In the genomic region with DNA sequence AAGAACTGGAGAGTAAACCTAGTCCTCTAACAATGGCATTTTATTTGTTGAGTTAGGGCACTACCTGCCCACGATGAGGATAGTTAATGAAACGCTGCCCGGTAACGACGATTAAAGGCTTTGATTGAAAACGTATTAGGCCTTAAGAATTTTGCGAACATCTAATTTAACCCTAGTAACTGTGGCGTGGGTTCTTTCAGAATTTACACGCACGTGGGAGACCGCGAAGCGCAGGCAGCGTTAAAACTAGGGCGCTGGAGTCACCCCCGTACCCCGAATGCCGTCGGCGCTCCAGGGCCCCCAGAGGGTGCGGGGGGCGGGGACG, we compare ENCODE assay signal across 8 cellular contexts. TPM values are rescaled to one million over a fixed set of nuclear protein-coding genes. Genes with fewer than 3 reads are reported as not detected.
A peak's percentile ranks its signal among the peaks of the same experiment; 100 is the strongest.
DNase-seq lines count a peak whose midpoint lies in the region; ATAC-seq, FAIRE-seq and TF ChIP-seq lines count a peak whose summit lies in the region.

No MANE protein-coding gene starts in this region.

- H3K79me2 ChIP-seq in HepG2 (ENCODE audit: insufficient read depth, low read length) = peaks cover 39% of the 10 kb centered on the region

- H2AFZ ChIP-seq in HepG2 (ENCODE audit: low read length) = no peak overlapping the region

- H3K27ac ChIP-seq in body of pancreas (peak overlapping the region; percentile 94 to 99 (median 96)), HepG2 (ENCODE audit: extremely low read length, insufficient read depth, low read length) (peak overlapping the region; percentile 94), tibial artery (peak overlapping the region; percentile 96 to 98)

- H3K9me3 ChIP-seq in body of pancreas = no peaks in the 10 kb centered on the region
- no peaks in the 10 kb centered on the region for H3K9me3 ChIP-seq in HepG2 (ENCODE audit: low read length)
- H3K9me3 ChIP-seq in tibial artery = no peaks in the 10 kb centered on the region

- CTCF ChIA-PET in HepG2 (lab: Yijun Ruan, JAX; ENCODE audit: low intra/inter-chr PET ratio, low total read pairs) = no interaction called here

- ATAC-seq in body of pancreas = no peak
- ATAC-seq in HepG2 = no peak
- no peak for ATAC-seq in HG02870 (IDR thresholded peaks at IDR 0.05; ENCODE audit: unreplicated experiment)

- DNase-seq in activated T-cell treated with anti-CD3 and anti-CD28 coated beads, Interleukin-2, amount 50 U/mL, for 24 hours = no peak
- DNase-seq in activated T-cell treated with anti-CD3 and anti-CD28 coated beads for 4 hours (no peak), body of pancreas (no peak), HepG2 (ENCODE audit: low spot score) (no peak), tibial artery (no peak), NCI-H146 (lab: John Stamatoyannopoulos, UW) (no peak)

- no peaks in the 10 kb centered on the region for H3K27me3 Mint-ChIP-seq in activated T-cell treated with anti-CD3 and anti-CD28 coated beads, Interleukin-2, amount 50 U/mL, for 24 hours
- no peaks in the 10 kb centered on the region for H3K27me3 Mint-ChIP-seq in IgD-negative memory B cell

- peaks cover 25% of the 10 kb centered on the region for H3K4me1 ChIP-seq in body of pancreas
- peaks cover 32% of the 10 kb centered on the region for H3K4me1 ChIP-seq in HepG2 (ENCODE audit: insufficient read depth, low read length)
- peaks cover 0 to 31% (median 13%) of the 10 kb centered on the region in 4 donors for H3K4me1 ChIP-seq in tibial artery

- H3K36me3 Mint-ChIP-seq in activated T-cell treated with anti-CD3 and anti-CD28 coated beads, Interleukin-2, amount 50 U/mL, for 24 hours (ENCODE audit: low read depth) = peaks cover 35% of the 10 kb centered on the region
- peaks cover 2% of the 10 kb centered on the region for H3K36me3 Mint-ChIP-seq in IgD-negative memory B cell

- BruUV-seq in HepG2 (replicated peaks; lab: Mats Ljungman, UMichigan) = no TSS peak

- TF ChIP-seq RAD21 in HepG2 (CRISPR knock-in tag; IDR thresholded peaks at IDR 0.05) = no peak

- H3K4me2 ChIP-seq in HepG2 (ENCODE audit: low read depth, low read length) = peak overlapping the region; percentile 87

- peak overlapping the region; percentile 93 for H3K9ac ChIP-seq in HepG2 (ENCODE audit: insufficient read depth, low read depth, low read length)

- WGBS in body of pancreas, 2 donors = 1% methylated on average over 23 of the region's 23 CpGs
- 69% methylated on average over 14 of the region's 23 CpGs for WGBS in HepG2 (ENCODE audit: low lambda C conversion rate)

- H3K27me3 ChIP-seq in body of pancreas (no peaks in the 10 kb centered on the region), HepG2 (ENCODE audit: control insufficient read depth in 1 of 2, insufficient read depth in 2 of 2, low read length in 2 of 2) (no peaks in the 10 kb centered on the region; a peak in 1 of 5 replicates), tibial artery (peaks cover 0 to 1% of the 10 kb centered on the region in 2 donors)

- POLR2A ChIA-PET in HepG2 (lab: Yijun Ruan, JAX) = interaction anchor here (1.3 to 1.5 kb wide), 3 partner anchors 13 to 251 kb away, joined by 4 to 5 read pairs (median 4); no protein-coding TSS in a partner anchor

- no peak for FAIRE-seq in HepG2 (lab: Jason Lieb, UNC)

- no peak for TF ChIP-seq POLR2A in body of pancreas (IDR thresholded peaks at IDR 0.05)
- no peak for TF ChIP-seq POLR2A in HepG2 (IDR thresholded peaks at IDR 0.05; ENCODE audit: insufficient read depth in 1 of 2, low read depth in 2 of 2, low read length in 2 of 2)

- H3K9me3 Mint-ChIP-seq in activated T-cell treated with anti-CD3 and anti-CD28 coated beads, Interleukin-2, amount 50 U/mL, for 24 hours = no peaks in the 10 kb centered on the region
- peaks cover 0 to 2% (median 0%) of the 10 kb centered on the region in 3 donors for H3K9me3 Mint-ChIP-seq in IgD-negative memory B cell

- intact Hi-C loops in body of pancreas (cut with DNase I) (no loop called here), HepG2 (cut with micrococcal nuclease; ENCODE audit: unreplicated experiment) (loop anchor here (2.0 kb wide), 1 partner anchor 82 kb away; no protein-coding TSS in a partner anchor), tibial artery (cut with DNase I; ENCODE audit: low total_unique reads) (loop anchor here (5.0 kb wide), 1 partner anchor 82 kb away; a partner anchor contains a TSS)

- H3K36me3 ChIP-seq in body of pancreas (replicated peaks in 1 of 2; ENCODE audit: insufficient read depth in 1 of 2, low read depth in 2 of 2) (no peaks in the 10 kb centered on the region), HepG2 (replicated peaks in 1 of 2; ENCODE audit: control insufficient read depth in 1 of 2, insufficient read depth in 2 of 2, low read length in 2 of 2) (no peaks in the 10 kb centered on the region; a peak in 2 of 5 replicates), tibial artery (no peaks in the 10 kb centered on the region)

- H4K20me1 ChIP-seq in HepG2 (ENCODE audit: insufficient read depth, low read length) = peaks cover 31% of the 10 kb centered on the region

- peak overlapping the region; percentile 97 for H3K4me3 Mint-ChIP-seq in activated T-cell treated with anti-CD3 and anti-CD28 coated beads, Interleukin-2, amount 50 U/mL, for 24 hours
- peak overlapping the region; percentile 93 to 99 (median 98) for H3K4me3 Mint-ChIP-seq in IgD-negative memory B cell

- peaks cover 42% of the 10 kb centered on the region for H3K4me1 Mint-ChIP-seq in activated T-cell treated with anti-CD3 and anti-CD28 coated beads, Interleukin-2, amount 50 U/mL, for 24 hours (ENCODE audit: low read depth)
- peaks cover 23 to 34% (median 29%) of the 10 kb centered on the region in 3 donors for H3K4me1 Mint-ChIP-seq in IgD-negative memory B cell

- in situ Hi-C loops in HepG2 (cut with HindIII; ENCODE audit: extremely low pct_ligation_motif_present, low pct_unique_long_range_greater_than_20kb) = no loop called here

- peak overlapping the region; percentile 97 for H3K27ac Mint-ChIP-seq in activated T-cell treated with anti-CD3 and anti-CD28 coated beads, Interleukin-2, amount 50 U/mL, for 24 hours
- H3K27ac Mint-ChIP-seq in IgD-negative memory B cell = peak overlapping the region; percentile 98 to 99 (median 98)

- H3K4me3 ChIP-seq in body of pancreas = peak overlapping the region; percentile 88 to 89
- peak overlapping the region; percentile 88 to 91 (median 89) for H3K4me3 ChIP-seq in HepG2 (replicated peaks in 1 of 3; ENCODE audit: insufficient read depth in 1 of 3, low read depth in 2 of 3, low read length in 3 of 3)
- H3K4me3 ChIP-seq in tibial artery = peak overlapping the region; percentile 83 to 94

- TF ChIP-seq EP300 in HepG2 (IDR thresholded peaks at IDR 0.05; ENCODE audit: low read depth in 2 of 2, low read length in 2 of 2) (no peak), HepG2 (CRISPR knock-in tag; IDR thresholded peaks at IDR 0.05; ENCODE audit: borderline replicate concordance) (no peak)

- TF ChIP-seq CTCF in body of pancreas (IDR thresholded peaks at IDR 0.05) (no peak), HepG2 (CRISPR knock-in tag; IDR thresholded peaks at IDR 0.05) (no peak), tibial artery (IDR thresholded peaks at IDR 0.05) (no peak)

TF ChIP-seq in HepG2, 621 proteins besides CTCF, POLR2A, EP300 and RAD21 (continues in another document):
- peak; percentile 24 for TF ChIP-seq ZEB1 (IDR thresholded peaks at IDR 0.05; ENCODE audit: insufficient replicate concordance, low read depth)
- TF ChIP-seq, protein P1, sequence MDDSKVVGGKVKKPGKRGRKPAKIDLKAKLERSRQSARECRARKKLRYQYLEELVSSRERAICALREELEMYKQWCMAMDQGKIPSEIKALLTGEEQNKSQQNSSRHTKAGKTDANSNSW (CRISPR knock-in tag; IDR thresholded peaks at IDR 0.05; ENCODE audit: borderline replicate concordance) = 0 out of 2 replicates have a peak, but pooled peaks have one; percentile 26
- TF ChIP-seq ZC3H4 (CRISPR knock-in tag; IDR thresholded peaks at IDR 0.05; ENCODE audit: borderline replicate concordance) = no peak
- TF ChIP-seq, protein P2, sequence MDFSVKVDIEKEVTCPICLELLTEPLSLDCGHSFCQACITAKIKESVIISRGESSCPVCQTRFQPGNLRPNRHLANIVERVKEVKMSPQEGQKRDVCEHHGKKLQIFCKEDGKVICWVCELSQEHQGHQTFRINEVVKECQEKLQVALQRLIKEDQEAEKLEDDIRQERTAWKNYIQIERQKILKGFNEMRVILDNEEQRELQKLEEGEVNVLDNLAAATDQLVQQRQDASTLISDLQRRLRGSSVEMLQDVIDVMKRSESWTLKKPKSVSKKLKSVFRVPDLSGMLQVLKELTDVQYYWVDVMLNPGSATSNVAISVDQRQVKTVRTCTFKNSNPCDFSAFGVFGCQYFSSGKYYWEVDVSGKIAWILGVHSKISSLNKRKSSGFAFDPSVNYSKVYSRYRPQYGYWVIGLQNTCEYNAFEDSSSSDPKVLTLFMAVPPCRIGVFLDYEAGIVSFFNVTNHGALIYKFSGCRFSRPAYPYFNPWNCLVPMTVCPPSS (IDR thresholded peaks at IDR 0.05) = no peak
- TF ChIP-seq ZNF121 (CRISPR knock-in tag; IDR thresholded peaks at IDR 0.05) = no peak
- no peak for TF ChIP-seq ZC3H13 (CRISPR knock-in tag; IDR thresholded peaks at IDR 0.05)
- TF ChIP-seq ZNF777 (CRISPR knock-in tag; IDR thresholded peaks at IDR 0.05) = peak; percentile 50; the same call in 1 of the 2 replicates

RNA-seq across cellular contexts. Expression of a gene that starts 0.7 kb away (rescaled TPM):
- polyA plus RNA-seq in IgD-negative memory B cell (54.0 TPM), HepG2 (2011; rRNA removed) (17.9 and 21.4 TPM in 2 replicates)
- total RNA-seq in body of pancreas (100 to 1,000 TPM in 1 of 2 donors, 10 to 100 TPM in 1; 56.0 to 100 TPM), HepG2 (2016; rRNA removed; fragmentation: Illumina TruSeq; extraction: Trizol) (93.6 and 110 TPM in 2 replicates)
- 13.6 and 15.9 TPM in 2 replicates for total RNA-seq in HepG2 (2016; cell fraction: cytosol; rRNA removed; fragmentation: Illumina TruSeq; extraction: Trizol; ENCODE audit: low read depth)
- total RNA-seq in HepG2 (2016; cell fraction: insoluble cytoplasmic fraction; rRNA removed; fragmentation: Illumina TruSeq; extraction: Trizol) = 84.6 and 113 TPM in 2 replicates
- 23.8 and 24.6 TPM in 2 replicates for total RNA-seq in HepG2 (2016; cell fraction: membrane; rRNA removed; fragmentation: Illumina TruSeq; extraction: Trizol)
- 173 and 188 TPM in 2 replicates for total RNA-seq in HepG2 (2016; cell fraction: nucleus; rRNA removed; fragmentation: Illumina TruSeq; extraction: Trizol)
- 6.3 and 9.9 TPM in 2 replicates for polyA plus RNA-seq in HepG2 (2011; cell fraction: cytosol; rRNA removed)
- 24.2 and 26.2 TPM in 2 replicates for polyA plus RNA-seq in HepG2 (2011; cell fraction: nucleus; rRNA removed)
- 24.4 and 28.6 TPM in 2 replicates for polyA plus RNA-seq in HepG2 (2012)
- 0.93 and 1.4 TPM in 2 replicates for polyA plus RNA-seq in HepG2 (2016; cell fraction: cytosol; fragmentation: Illumina TruSeq; extraction: Trizol; ENCODE audit: low read depth)
- polyA plus RNA-seq in HepG2 (2016; cell fraction: insoluble cytoplasmic fraction; fragmentation: Illumina TruSeq; extraction: Trizol; ENCODE audit: low read depth) = 52.1 and 55.6 TPM in 2 replicates
- polyA plus RNA-seq in HepG2 (2016; cell fraction: membrane; fragmentation: Illumina TruSeq; extraction: Trizol; ENCODE audit: low read depth) = 2.3 and 3.4 TPM in 2 replicates
- polyA plus RNA-seq in HepG2 (2016; cell fraction: nucleus; fragmentation: Illumina TruSeq; extraction: Trizol; ENCODE audit: insufficient read depth, low read depth) = 90.4 and 91.3 TPM in 2 replicates
- 18.4 and 33.4 TPM in 2 replicates for polyA minus RNA-seq in HepG2 (2011; rRNA and poly(A)+ RNA removed; ENCODE audit: low replicate concordance)
- polyA minus RNA-seq in HepG2 (2011; cell fraction: cytosol; rRNA and poly(A)+ RNA removed) = 38.2 and 47.6 TPM in 2 replicates
- polyA minus RNA-seq in HepG2 (2011; cell fraction: nucleus; rRNA and poly(A)+ RNA removed) = 266 and 276 TPM in 2 replicates
